In the genomic region with DNA sequence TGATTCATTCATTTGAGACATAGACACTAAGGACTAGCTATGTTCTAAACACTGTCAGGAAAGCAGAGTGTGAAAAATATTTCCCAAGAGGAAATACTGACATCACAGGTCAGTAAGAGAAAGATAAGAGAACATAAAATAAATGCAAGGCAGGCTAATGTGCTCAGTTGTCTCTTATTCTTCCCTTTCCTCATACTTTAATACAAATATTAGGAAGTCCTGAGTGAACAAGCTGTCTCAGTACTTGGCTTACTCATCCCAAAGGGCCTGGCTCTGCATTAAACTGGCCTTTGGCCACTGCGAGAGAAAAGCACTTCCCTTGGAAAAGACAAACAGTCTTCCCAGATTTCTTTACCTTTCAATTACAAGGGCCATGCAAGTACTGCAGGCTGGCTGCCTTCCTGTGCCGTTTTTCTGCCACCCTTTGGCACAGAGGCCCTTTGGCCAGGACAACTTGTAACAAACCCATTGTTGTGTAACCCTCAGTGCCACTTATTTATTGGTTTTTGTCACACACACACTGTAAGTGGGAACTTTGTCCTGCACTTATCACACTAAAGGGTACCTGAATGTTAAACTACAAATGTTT, we compare ENCODE assay signal across 1 cellular context.
TF ChIP-seq lines count a peak whose summit lies in the region.

No MANE protein-coding gene starts in this region.

TF ChIP-seq in HEK293, 187 proteins besides CTCF, POLR2A, EP300 and RAD21 (continued from another document):
- TF ChIP-seq, protein P1, sequence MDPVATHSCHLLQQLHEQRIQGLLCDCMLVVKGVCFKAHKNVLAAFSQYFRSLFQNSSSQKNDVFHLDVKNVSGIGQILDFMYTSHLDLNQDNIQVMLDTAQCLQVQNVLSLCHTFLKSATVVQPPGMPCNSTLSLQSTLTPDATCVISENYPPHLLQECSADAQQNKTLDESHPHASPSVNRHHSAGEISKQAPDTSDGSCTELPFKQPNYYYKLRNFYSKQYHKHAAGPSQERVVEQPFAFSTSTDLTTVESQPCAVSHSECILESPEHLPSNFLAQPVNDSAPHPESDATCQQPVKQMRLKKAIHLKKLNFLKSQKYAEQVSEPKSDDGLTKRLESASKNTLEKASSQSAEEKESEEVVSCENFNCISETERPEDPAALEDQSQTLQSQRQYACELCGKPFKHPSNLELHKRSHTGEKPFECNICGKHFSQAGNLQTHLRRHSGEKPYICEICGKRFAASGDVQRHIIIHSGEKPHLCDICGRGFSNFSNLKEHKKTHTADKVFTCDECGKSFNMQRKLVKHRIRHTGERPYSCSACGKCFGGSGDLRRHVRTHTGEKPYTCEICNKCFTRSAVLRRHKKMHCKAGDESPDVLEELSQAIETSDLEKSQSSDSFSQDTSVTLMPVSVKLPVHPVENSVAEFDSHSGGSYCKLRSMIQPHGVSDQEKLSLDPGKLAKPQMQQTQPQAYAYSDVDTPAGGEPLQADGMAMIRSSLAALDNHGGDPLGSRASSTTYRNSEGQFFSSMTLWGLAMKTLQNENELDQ (tag by site-specific recombination; IDR thresholded peaks at IDR 0.05; ENCODE audit: low read depth): no peak
- no peak for TF ChIP-seq ZNF621 (tag by site-specific recombination; IDR thresholded peaks at IDR 0.05)
- TF ChIP-seq ZBTB17 (tag by site-specific recombination; IDR thresholded peaks at IDR 0.05): no peak
- no peak for TF ChIP-seq YY2 (tag by site-specific recombination; IDR thresholded peaks at IDR 0.05)
- peak; percentile 52; the same call in 1 of the 2 replicates for TF ChIP-seq IKZF3 (tag by site-specific recombination; IDR thresholded peaks at IDR 0.05)
- no peak for TF ChIP-seq ZFHX2 (tag by site-specific recombination; conservative IDR thresholded peaks at IDR 0.05)
- TF ChIP-seq ZNF18 (tag by site-specific recombination; IDR thresholded peaks at IDR 0.05): no peak
- TF ChIP-seq WT1 (tag by site-specific recombination; IDR thresholded peaks at IDR 0.05): no peak
- no peak for TF ChIP-seq ZNF132 (tag by site-specific recombination; IDR thresholded peaks at IDR 0.05; ENCODE audit: borderline replicate concordance)
- 0 out of 2 replicates have a peak, but pooled peaks have one; percentile 38 for TF ChIP-seq ZXDB (tag by site-specific recombination; IDR thresholded peaks at IDR 0.05)
- TF ChIP-seq ZNF792 (tag by site-specific recombination; IDR thresholded peaks at IDR 0.05): no peak
- TF ChIP-seq ZNF626 (tag by site-specific recombination; IDR thresholded peaks at IDR 0.05): no peak
- no peak for TF ChIP-seq ELK4 (IDR thresholded peaks at IDR 0.05; ENCODE audit: borderline replicate concordance, low read depth, low read length)
- TF ChIP-seq PRDM1 (tag by site-specific recombination; IDR thresholded peaks at IDR 0.05): peak; percentile 75
- no peak for TF ChIP-seq ZNF658 (tag by site-specific recombination; IDR thresholded peaks at IDR 0.05)
- no peak for TF ChIP-seq KLF17 (tag by site-specific recombination; IDR thresholded peaks at IDR 0.05)
- no peak for TF ChIP-seq KLF8 (tag by site-specific recombination; IDR thresholded peaks at IDR 0.05)
- peak; percentile 91 for TF ChIP-seq ZNF335 (tag by site-specific recombination; conservative IDR thresholded peaks at IDR 0.05)
- 0 out of 2 replicates have a peak, but pooled peaks have one; percentile 21 for TF ChIP-seq ZSCAN30 (tag by site-specific recombination; IDR thresholded peaks at IDR 0.05)
- TF ChIP-seq, protein P2, sequence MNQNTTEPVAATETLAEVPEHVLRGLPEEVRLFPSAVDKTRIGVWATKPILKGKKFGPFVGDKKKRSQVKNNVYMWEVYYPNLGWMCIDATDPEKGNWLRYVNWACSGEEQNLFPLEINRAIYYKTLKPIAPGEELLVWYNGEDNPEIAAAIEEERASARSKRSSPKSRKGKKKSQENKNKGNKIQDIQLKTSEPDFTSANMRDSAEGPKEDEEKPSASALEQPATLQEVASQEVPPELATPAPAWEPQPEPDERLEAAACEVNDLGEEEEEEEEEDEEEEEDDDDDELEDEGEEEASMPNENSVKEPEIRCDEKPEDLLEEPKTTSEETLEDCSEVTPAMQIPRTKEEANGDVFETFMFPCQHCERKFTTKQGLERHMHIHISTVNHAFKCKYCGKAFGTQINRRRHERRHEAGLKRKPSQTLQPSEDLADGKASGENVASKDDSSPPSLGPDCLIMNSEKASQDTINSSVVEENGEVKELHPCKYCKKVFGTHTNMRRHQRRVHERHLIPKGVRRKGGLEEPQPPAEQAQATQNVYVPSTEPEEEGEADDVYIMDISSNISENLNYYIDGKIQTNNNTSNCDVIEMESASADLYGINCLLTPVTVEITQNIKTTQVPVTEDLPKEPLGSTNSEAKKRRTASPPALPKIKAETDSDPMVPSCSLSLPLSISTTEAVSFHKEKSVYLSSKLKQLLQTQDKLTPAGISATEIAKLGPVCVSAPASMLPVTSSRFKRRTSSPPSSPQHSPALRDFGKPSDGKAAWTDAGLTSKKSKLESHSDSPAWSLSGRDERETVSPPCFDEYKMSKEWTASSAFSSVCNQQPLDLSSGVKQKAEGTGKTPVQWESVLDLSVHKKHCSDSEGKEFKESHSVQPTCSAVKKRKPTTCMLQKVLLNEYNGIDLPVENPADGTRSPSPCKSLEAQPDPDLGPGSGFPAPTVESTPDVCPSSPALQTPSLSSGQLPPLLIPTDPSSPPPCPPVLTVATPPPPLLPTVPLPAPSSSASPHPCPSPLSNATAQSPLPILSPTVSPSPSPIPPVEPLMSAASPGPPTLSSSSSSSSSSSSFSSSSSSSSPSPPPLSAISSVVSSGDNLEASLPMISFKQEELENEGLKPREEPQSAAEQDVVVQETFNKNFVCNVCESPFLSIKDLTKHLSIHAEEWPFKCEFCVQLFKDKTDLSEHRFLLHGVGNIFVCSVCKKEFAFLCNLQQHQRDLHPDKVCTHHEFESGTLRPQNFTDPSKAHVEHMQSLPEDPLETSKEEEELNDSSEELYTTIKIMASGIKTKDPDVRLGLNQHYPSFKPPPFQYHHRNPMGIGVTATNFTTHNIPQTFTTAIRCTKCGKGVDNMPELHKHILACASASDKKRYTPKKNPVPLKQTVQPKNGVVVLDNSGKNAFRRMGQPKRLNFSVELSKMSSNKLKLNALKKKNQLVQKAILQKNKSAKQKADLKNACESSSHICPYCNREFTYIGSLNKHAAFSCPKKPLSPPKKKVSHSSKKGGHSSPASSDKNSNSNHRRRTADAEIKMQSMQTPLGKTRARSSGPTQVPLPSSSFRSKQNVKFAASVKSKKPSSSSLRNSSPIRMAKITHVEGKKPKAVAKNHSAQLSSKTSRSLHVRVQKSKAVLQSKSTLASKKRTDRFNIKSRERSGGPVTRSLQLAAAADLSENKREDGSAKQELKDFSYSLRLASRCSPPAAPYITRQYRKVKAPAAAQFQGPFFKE (tag by site-specific recombination; IDR thresholded peaks at IDR 0.05; ENCODE audit: borderline replicate concordance): no peak
- no peak for TF ChIP-seq SP2 (tag by site-specific recombination; IDR thresholded peaks at IDR 0.05)
- TF ChIP-seq ZNF701 (tag by site-specific recombination; IDR thresholded peaks at IDR 0.05): no peak
- no peak for TF ChIP-seq FEZF1 (tag by site-specific recombination; IDR thresholded peaks at IDR 0.05)
- no peak for TF ChIP-seq ZNF785 (tag by site-specific recombination; IDR thresholded peaks at IDR 0.05)
- TF ChIP-seq ZNF843 (tag by site-specific recombination; IDR thresholded peaks at IDR 0.05): peak; percentile 18; the same call in 1 of the 2 replicates
- TF ChIP-seq ZNF248 (tag by site-specific recombination; IDR thresholded peaks at IDR 0.05): no peak
- TF ChIP-seq ZNF830 (tag by site-specific recombination; IDR thresholded peaks at IDR 0.05; ENCODE audit: low read depth): no peak
- no peak for TF ChIP-seq MZF1 (tag by site-specific recombination; IDR thresholded peaks at IDR 0.05; ENCODE audit: borderline replicate concordance)
- no peak for TF ChIP-seq ZNF645 (tag by site-specific recombination; IDR thresholded peaks at IDR 0.05)
TF ChIP-seq in HEK293: peak in this region for 7.
